In the genomic region with DNA sequence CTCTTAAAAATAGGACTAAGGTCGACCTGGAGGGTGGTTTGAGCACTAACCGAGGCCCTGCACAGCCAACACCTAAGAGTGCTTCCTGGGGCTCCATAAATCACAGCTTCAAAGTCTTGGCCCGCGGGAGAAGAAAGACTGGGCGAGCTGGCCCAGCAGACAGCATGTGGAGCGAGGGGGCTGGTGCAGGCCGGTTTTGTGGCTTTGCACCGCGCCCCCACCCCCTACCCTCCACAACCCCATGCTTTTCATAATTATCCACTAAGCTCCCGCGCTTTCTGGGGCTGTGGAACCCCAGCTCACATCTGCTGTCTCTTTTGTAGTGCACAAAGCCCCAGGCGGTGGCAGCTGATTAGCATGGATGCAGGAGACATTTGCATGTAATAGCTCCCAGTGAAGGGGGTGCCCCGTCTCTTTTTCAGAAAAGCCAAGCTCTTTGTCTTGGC, we compare ENCODE assay signal across 14 cellular contexts. TPM values are rescaled to one million over a fixed set of nuclear protein-coding genes. Genes with fewer than 3 reads are reported as not detected.
DNase-seq lines count a peak whose midpoint lies in the region; ATAC-seq and TF ChIP-seq lines count a peak whose summit lies in the region.
"Had no signal": no experiment of that assay in that cellular context is flagged by ENCODE, and none has a peak within 500 bp of the region (broad histone marks: within the 10 kb centered on the region; RNA-seq: fewer than 3 reads in every experiment).

No MANE protein-coding gene starts in this region.

- POLR2A ChIA-PET in A673 (lab: Charles Lee; ENCODE audit: low non-redundant PET), result interaction anchor here (0.5 kb wide), 1 partner anchor 196 kb away, joined by 13 read pairs; no protein-coding TSS in a partner anchor

- intact Hi-C loops in A673 (cut with micrococcal nuclease; ENCODE audit: unreplicated experiment), result no loop called here

- BruUV-seq in A673 (replicated peaks; lab: Mats Ljungman, UMichigan), result no TSS peak

- no peak overlapping the region for H3K4me3 ChIP-seq in A673 (ENCODE audit: low read depth, low read length, poor library complexity, severe bottlenecking)
- no peak overlapping the region for H3K4me3 ChIP-seq in HUES64 (ENCODE audit: low read length)
- H3K4me3 ChIP-seq in OCI-LY3 (ENCODE audit: low read length), result no peak overlapping the region
- H3K4me3 ChIP-seq in mesodermal cell (ENCODE audit: extremely low read depth, insufficient read depth, low read length, poor library complexity, severe bottlenecking), result no peak overlapping the region
- H3K4me3 ChIP-seq: upper lobe of right lung had no signal

- peak overlapping the region; percentile 57 for H3K9ac ChIP-seq in HUES64 (ENCODE audit: low read depth, low read length)
- no peak overlapping the region for H3K9ac ChIP-seq in OCI-LY3 (ENCODE audit: low read length)

- no peak for ATAC-seq in HG02623 (IDR thresholded peaks at IDR 0.05; ENCODE audit: unreplicated experiment)
- no peak for ATAC-seq in HG03457 (IDR thresholded peaks at IDR 0.05; ENCODE audit: unreplicated experiment)
- no peak for ATAC-seq in GM18505 (IDR thresholded peaks at IDR 0.05; ENCODE audit: unreplicated experiment)
- ATAC-seq: sciatic nerve had no signal

- 10% methylated on average over 13 of the region's 13 CpGs for WGBS in HUES64
- 35 to 53% methylated on average over 7 to 13 of the region's 13 CpGs for WGBS in mesodermal cell (ENCODE audit: insufficient coverage in 2 of 2), 2 experiments

- H3K36me3 ChIP-seq in A673 (ENCODE audit: insufficient read depth, low read length, poor library complexity, severe bottlenecking) (no peaks in the 10 kb centered on the region), HUES64 (ENCODE audit: insufficient read depth, low read length) (no peaks in the 10 kb centered on the region), OCI-LY3 (replicated peaks; ENCODE audit: low read depth, low read length) (peaks cover under 1% of the 10 kb centered on the region), mesodermal cell (ENCODE audit: control insufficient read depth, insufficient read depth, low read length) (peaks cover 8% of the 10 kb centered on the region)
- H3K36me3 ChIP-seq: upper lobe of right lung had no signal

- peak overlapping the region; percentile 23 for H3K4me2 ChIP-seq in OCI-LY3 (ENCODE audit: low read length)

- no peak overlapping the region for H2AFZ ChIP-seq in OCI-LY3 (ENCODE audit: low read depth, low read length)

- H3K79me2 ChIP-seq in OCI-LY3 (ENCODE audit: low read length), result peaks cover 77% of the 10 kb centered on the region

- no peak for TF ChIP-seq POLR2A in GM18505 (IDR thresholded peaks at IDR 0.05; ENCODE audit: borderline replicate concordance, extremely low read depth, insufficient read depth, insufficient read length)

- H3K27ac ChIP-seq in A673 (ENCODE audit: low read depth, low read length, poor library complexity, severe bottlenecking) (peak overlapping the region; percentile 76), HUES64 (ENCODE audit: low read depth, low read length) (peak overlapping the region; percentile 93), OCI-LY3 (ENCODE audit: low read length) (no peak overlapping the region), mesodermal cell (ENCODE audit: low read depth, low read length, severe bottlenecking) (peak overlapping the region; percentile 57)
- H3K27ac ChIP-seq: HL-60, upper lobe of right lung had no signal

- CTCF ChIA-PET in A673 (lab: Charles Lee), result interaction anchor here (0.5 to 1.8 kb wide), 5 partner anchors 15 to 182 kb away, joined by 3 to 9 read pairs (median 4); a partner anchor contains a TSS

- H3K9me3 ChIP-seq in A673 (ENCODE audit: low read depth, low read length, poor library complexity, severe bottlenecking), result no peaks in the 10 kb centered on the region
- H3K9me3 ChIP-seq in HUES64 (ENCODE audit: insufficient read depth, low read depth, low read length), result no peaks in the 10 kb centered on the region
- no peaks in the 10 kb centered on the region for H3K9me3 ChIP-seq in OCI-LY3 (ENCODE audit: insufficient read depth, low read length)
- H3K9me3 ChIP-seq in mesodermal cell (ENCODE audit: control insufficient read depth, low read length), result no peaks in the 10 kb centered on the region
- H3K9me3 ChIP-seq: upper lobe of right lung had no signal

- peaks cover 68% of the 10 kb centered on the region for H4K20me1 ChIP-seq in OCI-LY3 (ENCODE audit: insufficient read depth, low read length)

- H3K27me3 ChIP-seq in A673 (replicated peaks; ENCODE audit: insufficient read depth, low read depth, low read length, poor library complexity) (no peaks in the 10 kb centered on the region), HUES64 (ENCODE audit: insufficient read depth, low read length) (no peaks in the 10 kb centered on the region), OCI-LY3 (ENCODE audit: low read depth, low read length) (no peaks in the 10 kb centered on the region)
- H3K27me3 ChIP-seq: upper lobe of right lung had no signal

- peak; percentile 82 for DNase-seq in A673 (ENCODE audit: low spot score)
- no peak for DNase-seq in activated T-cell treated with anti-CD3 and anti-CD28 coated beads, Interleukin-2, amount 50 U/mL, for 48 hours
- DNase-seq: activated naive CD4-positive, alpha-beta T cell treated with anti-CD3 and anti-CD28 coated beads, Interleukin-2, amount 50 U/mL, for 16 hours; central memory CD4-positive, alpha-beta T cell; erythroblast; upper lobe of right lung had no signal

- no peak for TF ChIP-seq CTCF in A673 (conservative IDR thresholded peaks at IDR 0.05; ENCODE audit: low read depth, low read length)
- no peak for TF ChIP-seq CTCF in OCI-LY3 (IDR thresholded peaks at IDR 0.05; ENCODE audit: low read depth, low read length)

- H3K4me1 ChIP-seq in A673 (ENCODE audit: insufficient read depth, low read length, poor library complexity, severe bottlenecking), result peaks cover 44% of the 10 kb centered on the region
- H3K4me1 ChIP-seq in HUES64 (ENCODE audit: insufficient read depth, low read length), result peaks cover 55% of the 10 kb centered on the region
- peaks cover 16% of the 10 kb centered on the region for H3K4me1 ChIP-seq in OCI-LY3 (ENCODE audit: low read length)
- H3K4me1 ChIP-seq in mesodermal cell (ENCODE audit: control insufficient read depth, insufficient read depth, low read length, poor library complexity, severe bottlenecking), result peaks cover 35% of the 10 kb centered on the region
- H3K4me1 ChIP-seq: upper lobe of right lung had no signal

RNA-seq across cellular contexts. Expression of a gene that starts 17.1 kb away (rescaled TPM):
- 78.7 and 81.5 TPM in 2 replicates for total RNA-seq in A673 (2021)
- 104 TPM for polyA plus RNA-seq in HUES64 (2013, experiment 1 of 2)
- polyA plus RNA-seq in HUES64 (2013, experiment 2 of 2), result 111 TPM
- 93.2 TPM for polyA plus RNA-seq in mesodermal cell (2013, experiment 1 of 2)
- 83.9 TPM for polyA plus RNA-seq in mesodermal cell (2013, experiment 2 of 2)

RNA-seq across cellular contexts. Expression of a gene that starts 40.0 kb away (rescaled TPM):
- total RNA-seq in A673 (2021), result 24.5 and 24.6 TPM in 2 replicates
- polyA plus RNA-seq in HUES64 (2013, experiment 1 of 2), result 28.6 TPM
- polyA plus RNA-seq in HUES64 (2013, experiment 2 of 2), result 32.5 TPM
- 75.8 TPM for polyA plus RNA-seq in mesodermal cell (2013, experiment 1 of 2)
- 58.8 TPM for polyA plus RNA-seq in mesodermal cell (2013, experiment 2 of 2)

RNA-seq across cellular contexts. Expression of a gene that starts 40.2 kb away (rescaled TPM):
- total RNA-seq in A673 (2021), result 30.0 and 32.5 TPM in 2 replicates
- polyA plus RNA-seq in HUES64 (2013, experiment 1 of 2), result 16.0 TPM
- polyA plus RNA-seq in HUES64 (2013, experiment 2 of 2), result 15.5 TPM
- 17.7 TPM for polyA plus RNA-seq in mesodermal cell (2013, experiment 1 of 2)
- 17.0 TPM for polyA plus RNA-seq in mesodermal cell (2013, experiment 2 of 2)

RNA-seq across cellular contexts. Expression of a gene that starts 40.2 kb away (rescaled TPM):
- not detected in 2 replicates for total RNA-seq in A673 (2021)
- polyA plus RNA-seq in HUES64 (2013, experiment 1 of 2), result not detected
- not detected for polyA plus RNA-seq in HUES64 (2013, experiment 2 of 2)
- polyA plus RNA-seq in mesodermal cell (2013, experiment 1 of 2), result 0.81 TPM
- not detected for polyA plus RNA-seq in mesodermal cell (2013, experiment 2 of 2)

RNA-seq across cellular contexts. Expression of a gene that starts 52.4 kb away (rescaled TPM):
- total RNA-seq in A673 (2021), result 23.1 and 27.3 TPM in 2 replicates
- polyA plus RNA-seq in HUES64 (2013, experiment 1 of 2), result 23.3 TPM
- 24.2 TPM for polyA plus RNA-seq in HUES64 (2013, experiment 2 of 2)
- 40.8 TPM for polyA plus RNA-seq in mesodermal cell (2013, experiment 1 of 2)
- polyA plus RNA-seq in mesodermal cell (2013, experiment 2 of 2), result 33.7 TPM
